9 cellular contexts compared by ENCODE assay signal in the genomic region with DNA sequence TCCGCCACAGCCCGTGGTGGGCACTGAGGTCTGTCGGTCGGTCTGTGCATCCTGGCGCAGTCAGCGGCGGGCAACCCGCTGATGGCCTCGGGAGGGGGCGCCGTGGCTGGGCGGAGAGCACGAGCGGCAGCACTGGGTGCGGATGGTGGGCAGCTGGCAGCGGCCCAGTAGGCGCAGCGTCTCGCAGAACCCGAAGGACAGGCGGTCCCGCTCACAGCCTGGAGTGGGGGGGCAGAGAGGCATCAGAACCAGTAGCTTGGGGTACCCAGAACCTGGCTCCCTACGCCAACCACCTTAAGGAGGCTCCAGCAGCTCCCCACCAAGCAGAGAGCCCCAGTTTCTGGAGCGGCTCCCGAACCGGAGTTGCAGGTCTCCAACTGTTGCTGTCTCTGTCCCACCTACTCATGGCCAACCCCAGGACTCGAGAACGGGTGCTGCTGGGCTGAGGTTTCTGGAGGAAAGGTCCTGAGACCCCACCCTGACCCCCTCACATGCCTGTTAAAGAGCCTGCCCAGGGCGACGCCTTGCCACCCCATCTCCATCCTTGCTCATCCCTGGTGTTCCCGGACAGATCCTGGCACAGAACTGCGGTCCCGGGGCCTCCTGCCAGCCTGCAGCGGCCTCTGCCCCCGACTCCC. TPM values are rescaled to one million over a fixed set of nuclear protein-coding genes. Genes with fewer than 3 reads are reported as not detected.
A peak's percentile ranks its signal among the peaks of the same experiment; 100 is the strongest.
DNase-seq lines count a peak whose midpoint lies in the region; ATAC-seq and TF ChIP-seq lines count a peak whose summit lies in the region.
"Not testable (repeated sequence)": the region's sequence is repeated elsewhere in the genome, so short reads cannot be mapped to it uniquely, and the experiment has no call there.
"Had no signal": no experiment of that assay in that cellular context is flagged by ENCODE, and none has a peak within 500 bp of the region (broad histone marks: within the 10 kb centered on the region; RNA-seq: fewer than 3 reads in every experiment).

No MANE protein-coding gene starts in this region.

- not testable (repeated sequence) for TF ChIP-seq POLR2A in Peyer's patch (IDR thresholded peaks at IDR 0.05); right lobe of liver (IDR thresholded peaks at IDR 0.05)

- H3K4me1 ChIP-seq in BLaER1 (peaks cover 94% of the 10 kb centered on the region), Peyer's patch (peaks cover 0 to 35% (median 15%) of the 10 kb centered on the region in 4 donors), ascending aorta (peaks cover 17 to 31% of the 10 kb centered on the region in 2 donors), cardiac muscle cell (ENCODE audit: low read depth) (peaks cover 22% of the 10 kb centered on the region), osteoblast (ENCODE audit: insufficient read depth, low read length) (peaks cover 21% of the 10 kb centered on the region), skeletal muscle tissue (ENCODE audit: control insufficient read depth in 3 of 3, insufficient read depth in 3 of 3, low read length in 3 of 3) (peaks cover 32 to 51% (median 42%) of the 10 kb centered on the region in 3 donors), tibial artery (peaks cover 0 to 43% (median 23%) of the 10 kb centered on the region in 4 donors)
- not testable (repeated sequence) for H3K4me1 ChIP-seq in right lobe of liver

- H3K79me2 ChIP-seq in osteoblast (ENCODE audit: insufficient read depth, low read length) = not testable (repeated sequence)

- not testable (repeated sequence) for H3K36me3 ChIP-seq in BLaER1; Peyer's patch; ascending aorta; cardiac muscle cell; right lobe of liver; osteoblast (ENCODE audit: insufficient read depth, low read length); skeletal muscle tissue (ENCODE audit: control insufficient read depth in 3 of 3, insufficient read depth in 3 of 3, low read length in 3 of 3); tibial artery

- H3K27ac ChIP-seq in BLaER1 (peak overlapping the region; percentile 98), Peyer's patch (peak overlapping the region in 3 of 4 donors; percentile 35 to 77 (median 49)), ascending aorta (peak overlapping the region; percentile 78), cardiac muscle cell (peak overlapping the region; percentile 92), osteoblast (ENCODE audit: low read depth, low read length) (peak overlapping the region; percentile 8), skeletal muscle tissue (ENCODE audit: low read depth, low read length) (peak overlapping the region; percentile 92), tibial artery (peak overlapping the region; percentile 75 to 83)
- H3K27ac ChIP-seq in right lobe of liver = not testable (repeated sequence)

- intact Hi-C loops in ascending aorta (cut with DNase I) (loop anchor here (5.0 to 10.0 kb wide), 4 partner anchors 53 to 225 kb away; a partner anchor contains a TSS), tibial artery (cut with DNase I; ENCODE audit: low total_unique reads) (loop anchor here (10.0 kb wide), 1 partner anchor 115 kb away; a partner anchor contains a TSS)
- intact Hi-C loops in right lobe of liver (cut with DNase I) = not testable (repeated sequence)

- not testable (repeated sequence) for ATAC-seq in right lobe of liver

- 100% methylated on average over 3 of the region's 35 CpGs for WGBS in right lobe of liver (ENCODE audit: insufficient coverage, low coverage, low lambda C conversion rate, missing lambda C conversion rate)

- H2AFZ ChIP-seq in osteoblast (ENCODE audit: low read length) = not testable (repeated sequence)

- H3K9ac ChIP-seq in BLaER1 (peak overlapping the region; percentile 82), skeletal muscle tissue (ENCODE audit: low read depth in 1 of 3, low read length in 3 of 3) (peak overlapping the region; percentile 69 to 79 (median 71))

- H3K27me3 ChIP-seq in BLaER1; Peyer's patch; ascending aorta; cardiac muscle cell; right lobe of liver; osteoblast (ENCODE audit: insufficient read depth, low read length); skeletal muscle tissue (ENCODE audit: control insufficient read depth in 3 of 3, insufficient read depth in 3 of 3, low read length in 3 of 3); tibial artery: not testable (repeated sequence)

- not testable (repeated sequence) for H3K9me3 ChIP-seq in BLaER1; Peyer's patch; ascending aorta; cardiac muscle cell (ENCODE audit: low read depth); right lobe of liver; osteoblast (ENCODE audit: low read depth, low read length); skeletal muscle tissue (ENCODE audit: control insufficient read depth in 3 of 3, low read length in 3 of 3); tibial artery

- DNase-seq in Peyer's patch (peak in 1 of 3 donors; percentile 42), ascending aorta (ENCODE audit: low spot score in 2 of 2) (peak in 1 of 2 donors; percentile 61), right lobe of liver (peak in 2 of 3 donors; percentile 43 to 44)
- DNase-seq in cardiac muscle cell (ENCODE audit: low read depth in 1 of 2, low spot score in 1 of 2); osteoblast (ENCODE audit: insufficient read length, low spot score, missing footprints); tibial artery: not testable (repeated sequence)

- H4K20me1 ChIP-seq in BLaER1; osteoblast (ENCODE audit: insufficient read depth, low read length): not testable (repeated sequence)

- H3K4me3 ChIP-seq in BLaER1 = peak overlapping the region; percentile 53
- H3K4me3 ChIP-seq in Peyer's patch; cardiac muscle cell; right lobe of liver; osteoblast (ENCODE audit: insufficient read depth, low read length); tibial artery: not testable (repeated sequence)
- H3K4me3 ChIP-seq in ascending aorta = peak overlapping the region in 1 of 2 donors; percentile 31
- peak overlapping the region in 2 of 3 donors; percentile 27 to 35 for H3K4me3 ChIP-seq in skeletal muscle tissue (ENCODE audit: low read length in 3 of 3)

- TF ChIP-seq CTCF in Peyer's patch (IDR thresholded peaks at IDR 0.05); ascending aorta (IDR thresholded peaks at IDR 0.05); cardiac muscle cell (IDR thresholded peaks at IDR 0.05; ENCODE audit: low read depth, low read length); right lobe of liver (IDR thresholded peaks at IDR 0.05); osteoblast (IDR thresholded peaks at IDR 0.05; ENCODE audit: extremely low read depth, low read depth, low read length); tibial artery (IDR thresholded peaks at IDR 0.05): not testable (repeated sequence)

- peak overlapping the region; percentile 94 for H3K4me2 ChIP-seq in BLaER1
- H3K4me2 ChIP-seq in osteoblast (ENCODE audit: insufficient read depth, low read length) = not testable (repeated sequence)

RNA-seq across cellular contexts. Expression of a gene that starts 51.8 kb away (rescaled TPM):
- total RNA-seq in Peyer's patch (10 to 100 TPM in 1 of 4 donors, 1 to 10 TPM in 2, under 1 TPM in 1; 0.18 to 24.8 (median 2.0) TPM), ascending aorta (33.3 TPM), cardiac muscle cell (20.4 and 35.3 TPM in 2 replicates), right lobe of liver (1 to 10 TPM in 3 of 6 experiments, under 1 TPM in 3; 0.49 to 1.4 (median 1.1) TPM), osteoblast (32.4 and 34.0 TPM in 2 replicates), skeletal muscle tissue (7.3 TPM)
- 11.8 and 16.4 TPM in 2 replicates for polyA plus RNA-seq in cardiac muscle cell
- total RNA-seq: CD8-positive, alpha-beta T cell had no signal
